Comparison of ENCODE assay signal across 1 cellular context in the genomic region with DNA sequence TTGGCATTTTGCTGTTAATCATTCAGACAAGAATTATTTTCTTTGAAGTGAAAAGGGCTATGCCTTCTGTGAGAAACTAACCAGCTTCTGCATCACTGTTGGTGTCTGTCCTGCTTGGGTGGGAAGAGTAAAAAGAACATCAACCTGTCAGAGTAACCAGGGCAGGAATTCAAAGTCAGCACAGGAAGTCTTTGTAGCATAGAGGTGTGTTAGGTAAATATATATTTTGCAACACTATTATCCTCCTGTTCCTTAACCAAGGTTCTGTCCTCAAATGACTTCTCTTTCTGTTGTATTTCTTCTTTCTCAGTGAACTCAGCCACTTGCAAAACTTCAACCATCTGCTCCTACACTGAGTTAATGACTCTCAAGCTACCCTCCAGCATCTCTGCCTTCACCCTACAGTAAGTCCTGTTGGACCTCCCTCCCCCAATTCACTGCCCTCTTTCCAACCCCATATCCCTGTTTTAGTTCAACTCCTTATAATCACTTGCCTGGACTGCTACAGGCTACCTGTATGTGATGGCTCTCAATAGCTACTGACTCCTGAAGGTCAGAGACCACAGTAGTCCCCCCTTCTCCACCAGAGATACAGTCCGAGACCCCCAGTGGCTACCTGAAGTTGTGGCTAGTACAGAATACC.
TF ChIP-seq lines count a peak whose summit lies in the region.

No MANE protein-coding gene starts in this region.

TF ChIP-seq in SK-N-SH, 30 proteins besides CTCF, POLR2A, EP300 and RAD21 (continued from another document):
- TF ChIP-seq, protein P1, sequence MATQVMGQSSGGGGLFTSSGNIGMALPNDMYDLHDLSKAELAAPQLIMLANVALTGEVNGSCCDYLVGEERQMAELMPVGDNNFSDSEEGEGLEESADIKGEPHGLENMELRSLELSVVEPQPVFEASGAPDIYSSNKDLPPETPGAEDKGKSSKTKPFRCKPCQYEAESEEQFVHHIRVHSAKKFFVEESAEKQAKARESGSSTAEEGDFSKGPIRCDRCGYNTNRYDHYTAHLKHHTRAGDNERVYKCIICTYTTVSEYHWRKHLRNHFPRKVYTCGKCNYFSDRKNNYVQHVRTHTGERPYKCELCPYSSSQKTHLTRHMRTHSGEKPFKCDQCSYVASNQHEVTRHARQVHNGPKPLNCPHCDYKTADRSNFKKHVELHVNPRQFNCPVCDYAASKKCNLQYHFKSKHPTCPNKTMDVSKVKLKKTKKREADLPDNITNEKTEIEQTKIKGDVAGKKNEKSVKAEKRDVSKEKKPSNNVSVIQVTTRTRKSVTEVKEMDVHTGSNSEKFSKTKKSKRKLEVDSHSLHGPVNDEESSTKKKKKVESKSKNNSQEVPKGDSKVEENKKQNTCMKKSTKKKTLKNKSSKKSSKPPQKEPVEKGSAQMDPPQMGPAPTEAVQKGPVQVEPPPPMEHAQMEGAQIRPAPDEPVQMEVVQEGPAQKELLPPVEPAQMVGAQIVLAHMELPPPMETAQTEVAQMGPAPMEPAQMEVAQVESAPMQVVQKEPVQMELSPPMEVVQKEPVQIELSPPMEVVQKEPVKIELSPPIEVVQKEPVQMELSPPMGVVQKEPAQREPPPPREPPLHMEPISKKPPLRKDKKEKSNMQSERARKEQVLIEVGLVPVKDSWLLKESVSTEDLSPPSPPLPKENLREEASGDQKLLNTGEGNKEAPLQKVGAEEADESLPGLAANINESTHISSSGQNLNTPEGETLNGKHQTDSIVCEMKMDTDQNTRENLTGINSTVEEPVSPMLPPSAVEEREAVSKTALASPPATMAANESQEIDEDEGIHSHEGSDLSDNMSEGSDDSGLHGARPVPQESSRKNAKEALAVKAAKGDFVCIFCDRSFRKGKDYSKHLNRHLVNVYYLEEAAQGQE (IDR thresholded peaks at IDR 0.05; ENCODE audit: low read depth, low read length), result no peak
- TF ChIP-seq YY1 (IDR thresholded peaks at IDR 0.05; ENCODE audit: low read depth) (no peak), MXI1 (IDR thresholded peaks at IDR 0.05; ENCODE audit: low read depth, low read length) (no peak)
TF ChIP-seq in SK-N-SH: peak in this region for 0.
